Comparison of ENCODE assay signal across 12 cellular contexts in genomic region chr2:197992482-197993133, GRCh38.
DNase-seq lines count a peak whose midpoint lies in the region; ATAC-seq, FAIRE-seq and TF ChIP-seq lines count a peak whose summit lies in the region.
"Had no signal": no experiment of that assay in that cellular context is flagged by ENCODE, and none has a peak within 500 bp of the region (broad histone marks: within the 10 kb centered on the region; RNA-seq: fewer than 3 reads in every experiment).

No MANE protein-coding gene starts in this region.

- H3K27me3 ChIP-seq in GM12878 (replicated peaks in 1 of 2; ENCODE audit: control insufficient read depth in 2 of 2, insufficient read depth in 2 of 2, low read length in 1 of 2), result no peaks in the 10 kb centered on the region
- H3K27me3 ChIP-seq: MG63 had no signal

- no peaks in the 10 kb centered on the region for H4K20me1 ChIP-seq in GM12878 (ENCODE audit: control insufficient read depth, insufficient read depth)

- SMC1A ChIA-PET in GM12878 (lab: Charles Lee; ENCODE audit: uncharacterized antibody, unreplicated experiment), result interaction anchor here (0.6 to 14.3 kb wide), 13 partner anchors 9 to 183 kb away, joined by 3 to 168 read pairs (median 5); no protein-coding TSS in a partner anchor

- H3K36me3 ChIP-seq in GM12878 (ENCODE audit: control insufficient read depth in 2 of 2, insufficient read depth in 2 of 2, low read length in 1 of 2), result no peaks in the 10 kb centered on the region
- H3K36me3 ChIP-seq: MG63 had no signal

- H3K36me3 Mint-ChIP-seq in immature natural killer cell, result no peaks in the 10 kb centered on the region
- H3K36me3 Mint-ChIP-seq: activated CD8-positive, alpha-beta memory T cell treated with anti-CD3 and anti-CD28 coated beads, Interleukin-2, amount 10 ng/mL, durations not matched to agents 7 days and 5 days had no signal

- H3K4me3 Mint-ChIP-seq in immature natural killer cell, result no peak overlapping the region
- H3K4me3 Mint-ChIP-seq: activated CD8-positive, alpha-beta memory T cell treated with anti-CD3 and anti-CD28 coated beads, Interleukin-2, amount 10 ng/mL, durations not matched to agents 7 days and 5 days had no signal

- H3K9ac ChIP-seq in GM12878 (ENCODE audit: control insufficient read depth, insufficient read depth, low read length), result no peak overlapping the region

- no TSS peak for BruUV-seq in GM12878 (replicated peaks; lab: Mats Ljungman, UMichigan)

- H3K4me1 Mint-ChIP-seq in immature natural killer cell, result no peaks in the 10 kb centered on the region
- H3K4me1 Mint-ChIP-seq: activated CD8-positive, alpha-beta memory T cell treated with anti-CD3 and anti-CD28 coated beads, Interleukin-2, amount 10 ng/mL, durations not matched to agents 7 days and 5 days had no signal

- 0 out of 4 replicates have a peak, but pooled peaks of 1 of the 2 experiments have one; percentile 9 for TF ChIP-seq EP300 in GM12878 (IDR thresholded peaks at IDR 0.05; ENCODE audit: borderline replicate concordance in 1 of 2, control insufficient read depth in 1 of 2, low read depth in 2 of 2, low read length in 2 of 2)

- H3K4me1 ChIP-seq in GM12878 (ENCODE audit: control insufficient read depth, insufficient read depth, low read length), result peaks cover 16% of the 10 kb centered on the region

- CTCF ChIA-PET in GM12878 (lab: Yijun Ruan, JAX), result interaction anchor here (0.6 to 1.3 kb wide), 6 partner anchors 9 to 798 kb away, joined by 3 to 4 read pairs (median 3); no protein-coding TSS in a partner anchor

- H3K27me3 Mint-ChIP-seq in immature natural killer cell (ENCODE audit: low read depth in 3 of 3), result peaks cover 2 to 4% (median 3%) of the 10 kb centered on the region in 3 donors
- H3K27me3 Mint-ChIP-seq: activated CD8-positive, alpha-beta memory T cell treated with anti-CD3 and anti-CD28 coated beads, Interleukin-2, amount 10 ng/mL, durations not matched to agents 7 days and 5 days had no signal

- FAIRE-seq in GM12878 (lab: Jason Lieb, UNC), result peak; percentile 57

- intact Hi-C loops in GM12878 (cut with micrococcal nuclease; ENCODE audit: unreplicated experiment), result loop anchor here (1.0 to 5.0 kb wide), 2 partner anchors 13 to 135 kb away; no protein-coding TSS in a partner anchor

- in situ Hi-C loops in GM12878 (cut with MboI), result no loop called here

- TF ChIP-seq RAD21 in GM12878 (IDR thresholded peaks at IDR 0.05; ENCODE audit: insufficient read depth, low read depth, low read length), result no peak

- H2AFZ ChIP-seq in GM12878 (ENCODE audit: control insufficient read depth, low read depth, low read length), result peak overlapping the region; percentile 44; the same call in 1 of the 2 replicates

- H3K79me2 ChIP-seq in GM12878 (ENCODE audit: control insufficient read depth, insufficient read depth, low read length), result no peaks in the 10 kb centered on the region

- no peak overlapping the region for H3K27ac Mint-ChIP-seq in immature natural killer cell
- H3K27ac Mint-ChIP-seq: activated CD8-positive, alpha-beta memory T cell treated with anti-CD3 and anti-CD28 coated beads, Interleukin-2, amount 10 ng/mL, durations not matched to agents 7 days and 5 days had no signal

- WGBS in GM12878 (ENCODE audit: insufficient coverage, insufficient replicate concordance, low lambda C conversion rate, missing lambda C conversion rate), result 65% methylated on average over 4 of the region's 4 CpGs

- TF ChIP-seq POLR2A in GM12878 (IDR thresholded peaks at IDR 0.05; ENCODE audit: low read depth, low read length), result no peak

- H3K9me3 ChIP-seq in GM12878 (replicated peaks; ENCODE audit: control insufficient read depth, insufficient read depth, low read length), result peaks cover 5% of the 10 kb centered on the region; the same call in 2 of the 3 replicates
- H3K9me3 ChIP-seq: MG63 had no signal

- POLR2A ChIA-PET in GM12878 (lab: Charles Lee), result interaction anchor here (1.9 to 2.5 kb wide), 2 partner anchors 8 to 13 kb away, joined by 6 to 12 read pairs; no protein-coding TSS in a partner anchor

- peaks cover 0 to 11% (median 2%) of the 10 kb centered on the region in 6 donors for H3K9me3 Mint-ChIP-seq in immature natural killer cell

- peak overlapping the region; percentile 43; the same call in 1 of the 2 replicates for H3K27ac ChIP-seq in GM12878 (ENCODE audit: control insufficient read depth, insufficient read depth)

- no peak overlapping the region for H3K4me3 ChIP-seq in GM12878
- H3K4me3 ChIP-seq: MG63 had no signal

- ATAC-seq in GM19035 (IDR thresholded peaks at IDR 0.05; ENCODE audit: unreplicated experiment) (peak; percentile 88), GM21717 (IDR thresholded peaks at IDR 0.05; ENCODE audit: unreplicated experiment) (peak; percentile 90), HG03097 (IDR thresholded peaks at IDR 0.05; ENCODE audit: low FRiP score, unreplicated experiment) (peak; percentile 63), GM12878 (peak; percentile 98)
- ATAC-seq: activated CD8-positive, alpha-beta memory T cell treated with anti-CD3 and anti-CD28 coated beads, Interleukin-2, amount 10 ng/mL, durations not matched to agents 7 days and 5 days had no signal

- no peak for TF ChIP-seq CTCF in GM12878 (IDR thresholded peaks at IDR 0.05 in 2 of 3, conservative IDR thresholded peaks at IDR 0.05 in 1 of 3; ENCODE audit: control insufficient read depth in 2 of 3, extremely low read depth in 1 of 3, insufficient read depth in 1 of 3, low read depth in 3 of 3, low read length in 3 of 3)

- DNase-seq in GM12878 (ENCODE audit: low read depth, low spot score), result no peak
- no peak for DNase-seq in T-helper 2 cell
- no peak for DNase-seq in immature natural killer cell
- no peak for DNase-seq in NCI-H2029 (lab: John Stamatoyannopoulos, UW)
- DNase-seq: activated CD8-positive, alpha-beta memory T cell treated with anti-CD3 and anti-CD28 coated beads, Interleukin-2, amount 10 ng/mL, durations not matched to agents 7 days and 5 days; cortex of kidney; MG63; NCI-H526; Right ventricle myocardium superior had no signal

- RAD21 ChIA-PET in GM12878 (lab: Charles Lee; ENCODE audit: unreplicated experiment), result interaction anchor here (0.8 to 3.8 kb wide), 7 partner anchors 8 to 134 kb away, joined by 3 to 30 read pairs (median 8); no protein-coding TSS in a partner anchor

- peak overlapping the region; percentile 0 for H3K4me2 ChIP-seq in GM12878 (ENCODE audit: control insufficient read depth, insufficient read depth)

TF ChIP-seq in GM12878, 131 proteins besides CTCF, POLR2A, EP300 and RAD21 (continues in another document):
- no peak for TF ChIP-seq PML (IDR thresholded peaks at IDR 0.05; ENCODE audit: low read length)
- no peak for TF ChIP-seq MXI1 (IDR thresholded peaks at IDR 0.05; ENCODE audit: low read depth, low read length)
- TF ChIP-seq BCL11A (IDR thresholded peaks at IDR 0.05; ENCODE audit: low read depth, low read length), result no peak; the same call in 1 of the 2 replicates
- no peak for TF ChIP-seq NFIC (IDR thresholded peaks at IDR 0.05; ENCODE audit: low read depth, low read length)
- TF ChIP-seq IRF4 (IDR thresholded peaks at IDR 0.05; ENCODE audit: low read depth, low read length), result no peak
- TF ChIP-seq SMC3 (IDR thresholded peaks at IDR 0.05; ENCODE audit: borderline replicate concordance, low read length), result no peak
- no peak for TF ChIP-seq MAX (IDR thresholded peaks at IDR 0.05; ENCODE audit: low read depth, low read length)
- TF ChIP-seq STAT3 (IDR thresholded peaks at IDR 0.05; ENCODE audit: low read depth, low read length), result no peak
- TF ChIP-seq ZNF217 (IDR thresholded peaks at IDR 0.05), result 0 out of 2 replicates have a peak, but pooled peaks have one; percentile 16
- no peak for TF ChIP-seq CBFB (IDR thresholded peaks at IDR 0.05; ENCODE audit: low read depth)
- no peak for TF ChIP-seq FOXM1 (IDR thresholded peaks at IDR 0.05; ENCODE audit: low read depth, low read length)
- no peak for TF ChIP-seq ASH2L (IDR thresholded peaks at IDR 0.05; ENCODE audit: borderline replicate concordance, low read depth)
- TF ChIP-seq SMAD1 (IDR thresholded peaks at IDR 0.05; ENCODE audit: low read depth, partially characterized antibody), result no peak
- no peak for TF ChIP-seq HDGF (IDR thresholded peaks at IDR 0.05)
- peak; percentile 24 for TF ChIP-seq SKIL (IDR thresholded peaks at IDR 0.05; ENCODE audit: low read depth, poor library complexity, severe bottlenecking)
- TF ChIP-seq CREB1 (IDR thresholded peaks at IDR 0.05; ENCODE audit: low read depth), result no peak
- no peak for TF ChIP-seq SIN3A (IDR thresholded peaks at IDR 0.05; ENCODE audit: low read depth, low read length)
- TF ChIP-seq SRF (IDR thresholded peaks at IDR 0.05; ENCODE audit: low read depth in 2 of 2, low read length in 2 of 2), result no peak
